Comparison of ENCODE assay signal across 25 cellular contexts in genomic region chr20:37828584-37829527, GRCh38.
"Had no signal": no experiment of that assay in that cellular context is flagged by ENCODE, and none has a peak within 500 bp of the region (broad histone marks: within the 10 kb centered on the region; RNA-seq: fewer than 3 reads in every experiment).

No MANE protein-coding gene starts in this region.

- H3K36me3 ChIP-seq: colonic mucosa, prostate gland, right atrium auricular region, thyroid gland, upper lobe of right lung had no signal

- H3K27ac Mint-ChIP-seq: activated B cell treated with CpG ODN at 0.5 μM for 24 hours; activated CD4-positive, alpha-beta T cell treated with anti-CD3 and anti-CD28 coated beads for 36 hours; activated T-cell treated with anti-CD3 and anti-CD28 coated beads, Interleukin-2, amount 50 U/mL, for 24 hours; activated T-helper 17 cell treated with anti-CD3 and anti-CD28 coated beads, Interleukin-2, amount 50 U/mL, for 72 hours; T-helper 1 cell treated with Interleukin-12 subunit alpha and Interleukin-12 subunit beta and Interleukin-4 antibody, amounts not matched to agents 30 μg/mL and 1 μg/mL, for 36 hours had no signal

- H2AFZ ChIP-seq: hepatocyte had no signal

- H3K79me2 ChIP-seq: hepatocyte had no signal

- H3K4me1 ChIP-seq: colonic mucosa, prostate gland, thyroid gland, upper lobe of right lung had no signal

- H3K4me2 ChIP-seq: hepatocyte had no signal

- H3K4me3 Mint-ChIP-seq: activated B cell treated with CpG ODN at 0.5 μM for 24 hours; activated CD4-positive, alpha-beta T cell treated with anti-CD3 and anti-CD28 coated beads for 36 hours; activated naive CD8-positive, alpha-beta T cell treated with anti-CD3 and anti-CD28 coated beads for 36 hours; activated T-cell treated with anti-CD3 and anti-CD28 coated beads, Interleukin-2, amount 50 U/mL, for 24 hours; activated T-helper 17 cell treated with anti-CD3 and anti-CD28 coated beads, Interleukin-2, amount 50 U/mL, for 72 hours; effector memory CD8-positive, alpha-beta T cell; immature natural killer cell; naive thymus-derived CD8-positive, alpha-beta T cell; T-helper 1 cell treated with Interleukin-12 subunit alpha and Interleukin-12 subunit beta and Interleukin-4 antibody, amounts not matched to agents 30 μg/mL and 1 μg/mL, for 36 hours had no signal

- H3K27me3 ChIP-seq: colonic mucosa, dorsolateral prefrontal cortex, hepatocyte, right atrium auricular region, thyroid gland, upper lobe of right lung had no signal

- ATAC-seq: activated CD4-positive, alpha-beta T cell treated with anti-CD3 and anti-CD28 coated beads for 36 hours; activated T-helper 17 cell treated with anti-CD3 and anti-CD28 coated beads, Interleukin-2, amount 50 U/mL, for 72 hours; effector memory CD8-positive, alpha-beta T cell; esophagus mucosa; left lobe of liver; naive thymus-derived CD8-positive, alpha-beta T cell; upper lobe of right lung had no signal

- H3K9me3 Mint-ChIP-seq: activated B cell treated with CpG ODN at 0.5 μM for 24 hours; activated naive CD8-positive, alpha-beta T cell treated with anti-CD3 and anti-CD28 coated beads for 36 hours; activated T-cell treated with anti-CD3 and anti-CD28 coated beads, Interleukin-2, amount 50 U/mL, for 24 hours; activated T-helper 17 cell treated with anti-CD3 and anti-CD28 coated beads, Interleukin-2, amount 50 U/mL, for 72 hours; effector memory CD8-positive, alpha-beta T cell; immature natural killer cell; naive thymus-derived CD8-positive, alpha-beta T cell; T-helper 1 cell treated with Interleukin-12 subunit alpha and Interleukin-12 subunit beta and Interleukin-4 antibody, amounts not matched to agents 30 μg/mL and 1 μg/mL, for 36 hours had no signal

- H3K9me3 ChIP-seq: colonic mucosa, prostate gland, right atrium auricular region, thyroid gland, upper lobe of right lung had no signal

- H3K27me3 Mint-ChIP-seq: activated B cell treated with CpG ODN at 0.5 μM for 24 hours; activated CD4-positive, alpha-beta T cell treated with anti-CD3 and anti-CD28 coated beads for 36 hours; activated naive CD8-positive, alpha-beta T cell treated with anti-CD3 and anti-CD28 coated beads for 36 hours; activated T-cell treated with anti-CD3 and anti-CD28 coated beads, Interleukin-2, amount 50 U/mL, for 24 hours; activated T-helper 17 cell treated with anti-CD3 and anti-CD28 coated beads, Interleukin-2, amount 50 U/mL, for 72 hours; effector memory CD8-positive, alpha-beta T cell; naive thymus-derived CD8-positive, alpha-beta T cell had no signal

- H3K4me1 Mint-ChIP-seq: immature natural killer cell had no signal

- H3K27ac ChIP-seq: colonic mucosa, hepatocyte, prostate gland, right atrium auricular region, thyroid gland, upper lobe of right lung had no signal

- H3K4me3 ChIP-seq: colonic mucosa, dorsolateral prefrontal cortex, hepatocyte, lung, prostate gland, right atrium auricular region, thyroid gland, upper lobe of right lung had no signal

- DNase-seq: activated B cell treated with CpG ODN at 0.5 μM for 24 hours; activated CD4-positive, alpha-beta T cell treated with anti-CD3 and anti-CD28 coated beads for 36 hours; activated CD4-positive, alpha-beta T cell treated with anti-CD3 and anti-CD28 coated beads, Interleukin-2, amount 50 U/mL, for 4 hours; activated CD8-positive, alpha-beta memory T cell treated with anti-CD3 and anti-CD28 coated beads for 24 hours; activated CD8-positive, alpha-beta memory T cell treated with anti-CD3 and anti-CD28 coated beads, Interleukin-2, amount 50 U/mL, for 4 hours; activated naive CD8-positive, alpha-beta T cell treated with anti-CD3 and anti-CD28 coated beads for 36 hours; activated T-cell treated with anti-CD3 and anti-CD28 coated beads, Interleukin-2, amount 50 U/mL, for 24 hours; colonic mucosa; dorsolateral prefrontal cortex; effector memory CD8-positive, alpha-beta T cell; foreskin melanocyte; immature natural killer cell; naive thymus-derived CD8-positive, alpha-beta T cell; stimulated activated CD4-positive, alpha-beta T cell treated with anti-CD3 and anti-CD28 coated beads, Interleukin-12 subunit alpha, Interleukin-12 subunit beta, amount 100 ng/mL, for 4 hours; stimulated activated naive CD4-positive, alpha-beta T cell; thyroid gland; upper lobe of right lung had no signal
